Comparison of ENCODE assay signal across 9 cellular contexts in genomic region chr21:46052703-46053651, GRCh38. TPM values are rescaled to one million over a fixed set of nuclear protein-coding genes. Genes with fewer than 3 reads are reported as not detected.
A peak's percentile ranks its signal among the peaks of the same experiment; 100 is the strongest.
DNase-seq lines count a peak whose midpoint lies in the region; ATAC-seq, FAIRE-seq and TF ChIP-seq lines count a peak whose summit lies in the region.
"Had no signal": no experiment of that assay in that cellular context is flagged by ENCODE, and none has a peak within 500 bp of the region (broad histone marks: within the 10 kb centered on the region; RNA-seq: fewer than 3 reads in every experiment).

No MANE protein-coding gene starts in this region.

- TF ChIP-seq RAD21 in HCT116 (IDR thresholded peaks at IDR 0.05; ENCODE audit: low read depth) = no peak

- no peaks in the 10 kb centered on the region for H4K20me1 ChIP-seq in HCT116 (ENCODE audit: insufficient read depth)

- H2AFZ ChIP-seq in HCT116 (ENCODE audit: low read depth, low read length, poor library complexity, severe bottlenecking) = no peak overlapping the region

- DNase-seq in HCT116 (ENCODE audit: low read depth, low spot score) (peak; percentile 33), activated T-cell treated with anti-CD3 and anti-CD28 coated beads for 4 hours (peak; percentile 30), kidney (peak; percentile 74), BE2C (no peak), Calu3 (no peak), NCI-H774 (lab: John Stamatoyannopoulos, UW) (no peak)
- DNase-seq in stimulated activated CD8-positive, alpha-beta memory T cell treated with anti-CD3 and anti-CD28 coated beads, Interleukin-15, amount 100 ng/mL, for 4 hours (ENCODE audit: low read depth in 2 of 2) = peak; percentile 37 to 59
- DNase-seq: NCI-H524 had no signal

- RAD21 ChIA-PET in HCT116 (lab: Charles Lee; ENCODE audit: low non-redundant PET in 1 of 2, low total read pairs in 2 of 2, uncharacterized antibody in 2 of 2, unreplicated experiment in 2 of 2) = no interaction called here

- no peaks in the 10 kb centered on the region for H3K79me2 ChIP-seq in HCT116 (ENCODE audit: insufficient read depth, low read length)

- no peak overlapping the region for H3K27ac ChIP-seq in HCT116 (ENCODE audit: low read depth, low read length)
- no peak overlapping the region for H3K27ac ChIP-seq in kidney (ENCODE audit: low read depth in 2 of 2, low read length in 2 of 2)

- H3K36me3 Mint-ChIP-seq in Calu3 (ENCODE audit: insufficient read depth, unreplicated experiment) = no peaks in the 10 kb centered on the region

- POLR2A ChIA-PET in HCT116 (lab: Charles Lee) = no interaction called here

- no peak overlapping the region for H3K27ac Mint-ChIP-seq in Calu3 (ENCODE audit: unreplicated experiment)

- BruUV-seq in HCT116 (replicated peaks; lab: Mats Ljungman, UMichigan) (no TSS peak), Calu3 (replicated peaks; lab: Mats Ljungman, UMichigan) (no TSS peak)

- H3K27me3 Mint-ChIP-seq in Calu3 (ENCODE audit: unreplicated experiment) = no peaks in the 10 kb centered on the region

- H3K9me3 ChIP-seq in HCT116 (ENCODE audit: control insufficient read depth in 1 of 2, insufficient read depth in 1 of 2, low read depth in 1 of 2, low read length in 2 of 2) (no peaks in the 10 kb centered on the region), kidney (ENCODE audit: control insufficient read depth in 1 of 2, low read length in 2 of 2) (no peaks in the 10 kb centered on the region), BE2C (no peaks in the 10 kb centered on the region)

- H3K4me3 Mint-ChIP-seq in Calu3 (ENCODE audit: low read depth, unreplicated experiment) = no peak overlapping the region

- H3K4me1 ChIP-seq in HCT116 (ENCODE audit: control insufficient read depth in 1 of 2, insufficient read depth in 2 of 2, low read length in 2 of 2) = peaks cover 0 to 17% of the 10 kb centered on the region in 2 experiments; a peak in 2 of 4 replicates
- H3K4me1 ChIP-seq in kidney (ENCODE audit: control insufficient read depth in 1 of 2, insufficient read depth in 1 of 2, low read depth in 1 of 2, low read length in 2 of 2) = peaks cover 0 to 6% of the 10 kb centered on the region in 2 donors
- H3K4me1 ChIP-seq in BE2C = no peaks in the 10 kb centered on the region

- no peak for TF ChIP-seq POLR2A in HCT116 (IDR thresholded peaks at IDR 0.05; ENCODE audit: borderline replicate concordance, extremely low read depth, insufficient read depth, insufficient read length)

- no peak overlapping the region for H3K9ac ChIP-seq in HCT116 (ENCODE audit: low read length)
- H3K9ac ChIP-seq in kidney (ENCODE audit: low read length in 2 of 2) = no peak overlapping the region

- peak overlapping the region; percentile 44 for H3K4me2 ChIP-seq in HCT116 (ENCODE audit: low read length)

- no peaks in the 10 kb centered on the region for H3K9me3 Mint-ChIP-seq in Calu3 (ENCODE audit: low read depth, unreplicated experiment)

- H3K27me3 ChIP-seq in HCT116 (ENCODE audit: insufficient read depth, low read length) = no peaks in the 10 kb centered on the region; the same call in 1 of the 2 replicates
- H3K27me3 ChIP-seq in BE2C = no peaks in the 10 kb centered on the region

- no peaks in the 10 kb centered on the region for H3K36me3 ChIP-seq in HCT116 (ENCODE audit: control insufficient read depth in 1 of 2, insufficient read depth in 2 of 2, low read length in 2 of 2)
- no peaks in the 10 kb centered on the region for H3K36me3 ChIP-seq in kidney (ENCODE audit: control insufficient read depth in 1 of 2, insufficient read depth in 2 of 2, low read length in 2 of 2)
- H3K36me3 ChIP-seq in BE2C = no peaks in the 10 kb centered on the region

- FAIRE-seq in kidney (lab: Jason Lieb, UNC) = no peak

- H3K9me2 ChIP-seq in HCT116 (ENCODE audit: insufficient read depth) = no peaks in the 10 kb centered on the region

- no peaks in the 10 kb centered on the region for H3K4me1 Mint-ChIP-seq in Calu3 (ENCODE audit: low read depth, unreplicated experiment)

- H3K4me3 ChIP-seq in HCT116 (replicated peaks in 1 of 2; ENCODE audit: low read depth in 1 of 2, low read length in 2 of 2) (no peak overlapping the region), kidney (ENCODE audit: low read length in 2 of 2) (no peak overlapping the region), BE2C (ENCODE audit: low read depth, low read length) (no peak overlapping the region)

- CTCF ChIA-PET in HCT116 (lab: Charles Lee) = no interaction called here
- CTCF ChIA-PET in Calu3 (lab: Charles Lee) = no interaction called here

- intact Hi-C loops in HCT116 (cut with micrococcal nuclease) = no loop called here
- intact Hi-C loops in kidney (cut with DNase I) = no loop called here
- intact Hi-C loops in Calu3 (cut with micrococcal nuclease; ENCODE audit: unreplicated experiment) = no loop called here

- peak; percentile 55; the same call in 1 of the 2 replicates for ATAC-seq in HCT116
- no peak for ATAC-seq in HG02840 (IDR thresholded peaks at IDR 0.05; ENCODE audit: low FRiP score, unreplicated experiment)

- no peak for TF ChIP-seq CTCF in HCT116 (IDR thresholded peaks at IDR 0.05 in 2 of 3, conservative IDR thresholded peaks at IDR 0.05 in 1 of 3; ENCODE audit: borderline replicate concordance in 1 of 3, insufficient read depth in 1 of 3, low read depth in 2 of 3, low read length in 2 of 3)
- TF ChIP-seq CTCF in kidney (IDR thresholded peaks at IDR 0.05; ENCODE audit: borderline replicate concordance, extremely low read depth, insufficient read depth) = no peak
- TF ChIP-seq CTCF in BE2C (IDR thresholded peaks at IDR 0.05; ENCODE audit: low read depth, low read length) = no peak
- TF ChIP-seq CTCF in Calu3 (IDR thresholded peaks at IDR 0.05; ENCODE audit: unreplicated experiment) = no peak

TF ChIP-seq in HCT116, 20 proteins besides CTCF, POLR2A, EP300 and RAD21:
- TF ChIP-seq CEBPB (IDR thresholded peaks at IDR 0.05; ENCODE audit: low read depth) (no peak), ELF1 (IDR thresholded peaks at IDR 0.05; ENCODE audit: borderline replicate concordance, low read depth) (no peak), FOSL1 (IDR thresholded peaks at IDR 0.05; ENCODE audit: low read depth) (0 out of 2 replicates have a peak, but pooled peaks have one; percentile 8)

RNA-seq across cellular contexts. Expression of gene COL6A2, which starts 44.9 kb away (rescaled TPM):
- 87.0 TPM for total RNA-seq in HCT116 (2021; ENCODE audit: unreplicated experiment)
- 98.3 and 119 TPM in 2 replicates for polyA plus RNA-seq in HCT116 (2012)
- total RNA-seq in kidney = 174 TPM
- polyA plus RNA-seq in kidney (ENCODE audit: insufficient read depth, low read depth, low replicate concordance) = 52.4 TPM
- polyA plus RNA-seq in BE2C (2012; ENCODE audit: insufficient read depth, insufficient read length, low read depth) = 14.8 TPM
- total RNA-seq in Calu3 (2022) = 3.4 and 3.8 TPM in 2 replicates

Comparison
In these comparisons a context has a peak if more than half of its experiments do, and no peak if none do; other contexts are left out.
1. DNase-seq: peak in HCT116 (single experiment), activated T-cell treated with anti-CD3 and anti-CD28 coated beads for 4 hours (single experiment), kidney (single experiment) and stimulated activated CD8-positive, alpha-beta memory T cell treated with anti-CD3 and anti-CD28 coated beads, Interleukin-15, amount 100 ng/mL, for 4 hours (2 of 2); none in BE2C (single experiment), Calu3 (single experiment) and NCI-H774 (single experiment).
2. RNA of gene COL6A2, which starts 44.9 kb away (total RNA-seq): 174 TPM in kidney (single experiment) and 87.0 TPM in HCT116 (single experiment); 3.4 to 3.8 TPM in Calu3; every median in the first group is over 10 times any median in the second.